2 cellular contexts compared by ENCODE assay signal in the genomic region with DNA sequence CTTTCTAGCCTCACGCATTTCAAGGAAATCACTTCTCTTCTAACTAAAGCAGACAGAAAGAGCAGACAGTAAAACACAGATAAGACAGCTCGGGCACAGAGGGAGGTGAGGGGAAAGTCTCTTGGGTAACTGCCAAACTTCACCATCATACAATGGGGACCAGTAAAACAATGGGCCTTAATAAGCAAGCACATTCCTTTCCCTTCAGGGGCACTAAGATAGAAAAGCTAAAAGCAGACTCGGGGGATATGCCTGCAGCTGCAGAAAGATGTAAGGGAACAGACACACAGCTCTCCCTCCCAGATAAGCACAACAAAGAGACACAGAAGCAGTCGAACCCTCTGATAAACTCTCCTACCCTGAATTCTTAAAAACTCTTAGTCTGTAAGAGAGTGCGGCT.
TF ChIP-seq lines count a peak whose summit lies in the region.

No MANE protein-coding gene starts in this region.

TF ChIP-seq in WTC11, 78 proteins besides CTCF, POLR2A, EP300 and RAD21:
- TF ChIP-seq, protein P1, sequence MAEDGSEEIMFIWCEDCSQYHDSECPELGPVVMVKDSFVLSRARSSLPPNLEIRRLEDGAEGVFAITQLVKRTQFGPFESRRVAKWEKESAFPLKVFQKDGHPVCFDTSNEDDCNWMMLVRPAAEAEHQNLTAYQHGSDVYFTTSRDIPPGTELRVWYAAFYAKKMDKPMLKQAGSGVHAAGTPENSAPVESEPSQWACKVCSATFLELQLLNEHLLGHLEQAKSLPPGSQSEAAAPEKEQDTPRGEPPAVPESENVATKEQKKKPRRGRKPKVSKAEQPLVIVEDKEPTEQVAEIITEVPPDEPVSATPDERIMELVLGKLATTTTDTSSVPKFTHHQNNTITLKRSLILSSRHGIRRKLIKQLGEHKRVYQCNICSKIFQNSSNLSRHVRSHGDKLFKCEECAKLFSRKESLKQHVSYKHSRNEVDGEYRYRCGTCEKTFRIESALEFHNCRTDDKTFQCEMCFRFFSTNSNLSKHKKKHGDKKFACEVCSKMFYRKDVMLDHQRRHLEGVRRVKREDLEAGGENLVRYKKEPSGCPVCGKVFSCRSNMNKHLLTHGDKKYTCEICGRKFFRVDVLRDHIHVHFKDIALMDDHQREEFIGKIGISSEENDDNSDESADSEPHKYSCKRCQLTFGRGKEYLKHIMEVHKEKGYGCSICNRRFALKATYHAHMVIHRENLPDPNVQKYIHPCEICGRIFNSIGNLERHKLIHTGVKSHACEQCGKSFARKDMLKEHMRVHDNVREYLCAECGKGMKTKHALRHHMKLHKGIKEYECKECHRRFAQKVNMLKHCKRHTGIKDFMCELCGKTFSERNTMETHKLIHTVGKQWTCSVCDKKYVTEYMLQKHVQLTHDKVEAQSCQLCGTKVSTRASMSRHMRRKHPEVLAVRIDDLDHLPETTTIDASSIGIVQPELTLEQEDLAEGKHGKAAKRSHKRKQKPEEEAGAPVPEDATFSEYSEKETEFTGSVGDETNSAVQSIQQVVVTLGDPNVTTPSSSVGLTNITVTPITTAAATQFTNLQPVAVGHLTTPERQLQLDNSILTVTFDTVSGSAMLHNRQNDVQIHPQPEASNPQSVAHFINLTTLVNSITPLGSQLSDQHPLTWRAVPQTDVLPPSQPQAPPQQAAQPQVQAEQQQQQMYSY (CRISPR knock-in tag; IDR thresholded peaks at IDR 0.05) = no peak
- TF ChIP-seq JAZF1 (CRISPR knock-in tag; IDR thresholded peaks at IDR 0.05) (no peak), ZBTB21 (CRISPR knock-in tag; IDR thresholded peaks at IDR 0.05; ENCODE audit: borderline replicate concordance) (no peak), RORB (CRISPR knock-in tag; IDR thresholded peaks at IDR 0.05) (no peak), ZNF423 (CRISPR knock-in tag; IDR thresholded peaks at IDR 0.05) (no peak), NR3C1 (CRISPR knock-in tag; conservative IDR thresholded peaks at IDR 0.05; ENCODE audit: low read depth) (no peak), ZNF396 (CRISPR knock-in tag; IDR thresholded peaks at IDR 0.05; ENCODE audit: borderline replicate concordance) (no peak), TEAD1 (CRISPR knock-in tag; IDR thresholded peaks at IDR 0.05) (no peak; the same call in 1 of the 2 replicates), HMGA2 (CRISPR knock-in tag; IDR thresholded peaks at IDR 0.05) (no peak), ELF4 (CRISPR knock-in tag; IDR thresholded peaks at IDR 0.05; ENCODE audit: low read depth) (no peak), EMX1 (CRISPR knock-in tag; IDR thresholded peaks at IDR 0.05) (no peak)
- TF ChIP-seq, protein P2, sequence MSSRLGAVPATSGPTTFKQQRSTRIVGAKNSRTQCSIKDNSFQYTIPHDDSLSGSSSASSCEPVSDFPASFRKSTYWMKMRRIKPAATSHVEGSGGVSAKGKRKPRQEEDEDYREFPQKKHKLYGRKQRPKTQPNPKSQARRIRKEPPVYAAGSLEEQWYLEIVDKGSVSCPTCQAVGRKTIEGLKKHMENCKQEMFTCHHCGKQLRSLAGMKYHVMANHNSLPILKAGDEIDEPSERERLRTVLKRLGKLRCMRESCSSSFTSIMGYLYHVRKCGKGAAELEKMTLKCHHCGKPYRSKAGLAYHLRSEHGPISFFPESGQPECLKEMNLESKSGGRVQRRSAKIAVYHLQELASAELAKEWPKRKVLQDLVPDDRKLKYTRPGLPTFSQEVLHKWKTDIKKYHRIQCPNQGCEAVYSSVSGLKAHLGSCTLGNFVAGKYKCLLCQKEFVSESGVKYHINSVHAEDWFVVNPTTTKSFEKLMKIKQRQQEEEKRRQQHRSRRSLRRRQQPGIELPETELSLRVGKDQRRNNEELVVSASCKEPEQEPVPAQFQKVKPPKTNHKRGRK (CRISPR knock-in tag; IDR thresholded peaks at IDR 0.05; ENCODE audit: borderline replicate concordance) = no peak
TF ChIP-seq in WTC11: peak in this region for 0.

TF ChIP-seq in SK-N-SH treated with all-trans-retinoic acid at 6 μM for 48 hours, 23 proteins besides CTCF, POLR2A, EP300 and RAD21 (continued from another document):
- TF ChIP-seq, protein P3, sequence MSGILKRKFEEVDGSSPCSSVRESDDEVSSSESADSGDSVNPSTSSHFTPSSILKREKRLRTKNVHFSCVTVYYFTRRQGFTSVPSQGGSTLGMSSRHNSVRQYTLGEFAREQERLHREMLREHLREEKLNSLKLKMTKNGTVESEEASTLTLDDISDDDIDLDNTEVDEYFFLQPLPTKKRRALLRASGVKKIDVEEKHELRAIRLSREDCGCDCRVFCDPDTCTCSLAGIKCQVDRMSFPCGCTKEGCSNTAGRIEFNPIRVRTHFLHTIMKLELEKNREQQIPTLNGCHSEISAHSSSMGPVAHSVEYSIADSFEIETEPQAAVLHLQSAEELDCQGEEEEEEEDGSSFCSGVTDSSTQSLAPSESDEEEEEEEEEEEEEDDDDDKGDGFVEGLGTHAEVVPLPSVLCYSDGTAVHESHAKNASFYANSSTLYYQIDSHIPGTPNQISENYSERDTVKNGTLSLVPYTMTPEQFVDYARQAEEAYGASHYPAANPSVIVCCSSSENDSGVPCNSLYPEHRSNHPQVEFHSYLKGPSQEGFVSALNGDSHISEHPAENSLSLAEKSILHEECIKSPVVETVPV (CRISPR knock-in tag; IDR thresholded peaks at IDR 0.05) = no peak
- TF ChIP-seq ZNF70 (CRISPR knock-in tag; IDR thresholded peaks at IDR 0.05) (no peak), OSR1 (CRISPR knock-in tag; IDR thresholded peaks at IDR 0.05) (no peak), SNAI2 (CRISPR knock-in tag; IDR thresholded peaks at IDR 0.05) (no peak), PPARA (CRISPR knock-in tag; IDR thresholded peaks at IDR 0.05; ENCODE audit: borderline replicate concordance) (no peak)
- TF ChIP-seq, protein P4, sequence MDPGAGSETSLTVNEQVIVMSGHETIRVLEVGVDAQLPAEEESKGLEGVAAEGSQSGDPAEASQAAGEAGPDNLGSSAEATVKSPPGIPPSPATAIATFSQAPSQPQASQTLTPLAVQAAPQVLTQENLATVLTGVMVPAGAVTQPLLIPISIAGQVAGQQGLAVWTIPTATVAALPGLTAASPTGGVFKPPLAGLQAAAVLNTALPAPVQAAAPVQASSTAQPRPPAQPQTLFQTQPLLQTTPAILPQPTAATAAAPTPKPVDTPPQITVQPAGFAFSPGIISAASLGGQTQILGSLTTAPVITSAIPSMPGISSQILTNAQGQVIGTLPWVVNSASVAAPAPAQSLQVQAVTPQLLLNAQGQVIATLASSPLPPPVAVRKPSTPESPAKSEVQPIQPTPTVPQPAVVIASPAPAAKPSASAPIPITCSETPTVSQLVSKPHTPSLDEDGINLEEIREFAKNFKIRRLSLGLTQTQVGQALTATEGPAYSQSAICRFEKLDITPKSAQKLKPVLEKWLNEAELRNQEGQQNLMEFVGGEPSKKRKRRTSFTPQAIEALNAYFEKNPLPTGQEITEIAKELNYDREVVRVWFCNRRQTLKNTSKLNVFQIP (CRISPR knock-in tag; IDR thresholded peaks at IDR 0.05; ENCODE audit: borderline replicate concordance, low read depth) = no peak
- TF ChIP-seq, protein P5, sequence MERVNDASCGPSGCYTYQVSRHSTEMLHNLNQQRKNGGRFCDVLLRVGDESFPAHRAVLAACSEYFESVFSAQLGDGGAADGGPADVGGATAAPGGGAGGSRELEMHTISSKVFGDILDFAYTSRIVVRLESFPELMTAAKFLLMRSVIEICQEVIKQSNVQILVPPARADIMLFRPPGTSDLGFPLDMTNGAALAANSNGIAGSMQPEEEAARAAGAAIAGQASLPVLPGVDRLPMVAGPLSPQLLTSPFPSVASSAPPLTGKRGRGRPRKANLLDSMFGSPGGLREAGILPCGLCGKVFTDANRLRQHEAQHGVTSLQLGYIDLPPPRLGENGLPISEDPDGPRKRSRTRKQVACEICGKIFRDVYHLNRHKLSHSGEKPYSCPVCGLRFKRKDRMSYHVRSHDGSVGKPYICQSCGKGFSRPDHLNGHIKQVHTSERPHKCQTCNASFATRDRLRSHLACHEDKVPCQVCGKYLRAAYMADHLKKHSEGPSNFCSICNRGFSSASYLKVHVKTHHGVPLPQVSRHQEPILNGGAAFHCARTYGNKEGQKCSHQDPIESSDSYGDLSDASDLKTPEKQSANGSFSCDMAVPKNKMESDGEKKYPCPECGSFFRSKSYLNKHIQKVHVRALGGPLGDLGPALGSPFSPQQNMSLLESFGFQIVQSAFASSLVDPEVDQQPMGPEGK (CRISPR knock-in tag; IDR thresholded peaks at IDR 0.05; ENCODE audit: borderline replicate concordance) = no peak
